Comparison of ENCODE assay signal across 8 cellular contexts in the genomic region with DNA sequence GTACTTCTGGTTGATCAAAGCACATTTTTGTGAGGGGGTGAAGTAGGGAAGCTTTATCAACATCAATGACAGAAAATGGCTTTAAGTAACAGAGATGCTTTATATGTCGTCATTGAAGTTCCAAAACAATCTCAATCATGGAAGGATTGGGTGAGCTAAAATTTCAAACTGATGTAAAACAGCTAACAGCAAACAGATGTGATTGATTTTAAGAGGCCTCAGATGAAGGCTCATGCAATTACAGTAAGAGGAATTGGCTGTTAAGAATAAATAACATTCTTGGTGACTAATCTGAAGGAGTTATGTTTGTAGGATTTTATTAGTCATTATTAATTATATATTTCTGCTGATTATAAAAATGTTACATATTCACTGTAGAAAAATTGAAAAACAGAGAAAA.
"Had no signal": no experiment of that assay in that cellular context is flagged by ENCODE, and none has a peak within 500 bp of the region (broad histone marks: within the 10 kb centered on the region; RNA-seq: fewer than 3 reads in every experiment).

No MANE protein-coding gene starts in this region.

- ATAC-seq: HCT116, HepG2 had no signal

- H3K4me3 ChIP-seq: GM23248, HAP-1 had no signal

- H3K36me3 ChIP-seq: HAP-1 had no signal

- DNase-seq: GM23248, GOT3, H7, HFFc6, KBM-7 had no signal

- FAIRE-seq: HepG2 had no signal
